In the genomic region with DNA sequence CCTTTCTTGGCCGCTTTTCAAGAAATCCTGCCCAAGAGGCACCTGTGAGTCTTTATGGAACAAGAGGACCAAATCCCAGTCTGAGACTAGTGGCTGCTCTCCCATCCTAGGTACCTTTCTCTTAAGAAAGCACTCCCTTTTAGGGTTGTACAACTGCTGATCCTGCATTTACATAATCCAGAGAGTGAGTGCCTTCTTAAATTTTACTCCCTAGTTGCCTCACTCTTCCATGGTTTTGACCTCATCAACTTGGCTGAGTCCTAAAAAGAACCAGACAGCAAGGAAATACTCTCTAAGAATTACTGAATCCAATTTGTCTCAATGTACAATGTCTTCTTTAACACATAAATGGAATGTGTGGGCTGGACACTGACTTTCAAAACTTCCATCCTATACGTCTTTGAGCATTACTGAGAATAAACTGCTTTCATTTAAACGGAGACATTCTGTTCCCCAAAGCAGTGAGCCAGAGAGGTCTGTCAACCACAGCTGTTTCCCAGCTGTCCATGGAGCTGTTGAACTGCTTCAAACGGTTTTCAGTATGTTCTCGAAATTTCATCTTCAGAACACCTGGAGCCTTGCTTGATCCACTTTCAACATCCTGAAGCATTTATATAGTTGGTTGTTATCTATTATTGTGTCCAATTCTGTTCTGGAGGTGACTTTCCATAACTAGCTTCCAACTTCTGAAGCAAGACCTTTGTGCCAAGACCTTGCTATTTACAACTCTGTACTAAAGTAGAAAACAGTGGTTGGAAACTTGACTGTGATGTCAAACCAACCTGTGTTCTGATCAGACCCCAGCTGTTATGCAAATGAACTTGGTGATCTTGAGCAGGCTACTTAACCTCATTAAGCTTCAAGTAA, we compare ENCODE assay signal across 10 cellular contexts.
DNase-seq lines count a peak whose midpoint lies in the region; ATAC-seq and TF ChIP-seq lines count a peak whose summit lies in the region.
"Had no signal": no experiment of that assay in that cellular context is flagged by ENCODE, and none has a peak within 500 bp of the region (broad histone marks: within the 10 kb centered on the region; RNA-seq: fewer than 3 reads in every experiment).

No MANE protein-coding gene starts in this region.

- no peaks in the 10 kb centered on the region for H3K36me3 Mint-ChIP-seq in IgD-negative memory B cell
- no peaks in the 10 kb centered on the region for H3K36me3 Mint-ChIP-seq in stimulated activated effector memory CD8-positive, alpha-beta T cell treated with anti-CD3 and anti-CD28 coated beads, Interleukin-12 subunit alpha, Interleukin-12 subunit beta, amount 100 ng/mL, for 72 hours
- no peaks in the 10 kb centered on the region for H3K36me3 Mint-ChIP-seq in progenitor cell of endocrine pancreas (ENCODE audit: insufficient read depth)

- peak overlapping the region; percentile 0 to 87 (median 7) for H3K4me3 Mint-ChIP-seq in IgD-negative memory B cell
- H3K4me3 Mint-ChIP-seq in stimulated activated effector memory CD8-positive, alpha-beta T cell treated with anti-CD3 and anti-CD28 coated beads, Interleukin-12 subunit alpha, Interleukin-12 subunit beta, amount 100 ng/mL, for 72 hours, result no peak overlapping the region
- H3K4me3 Mint-ChIP-seq in progenitor cell of endocrine pancreas (ENCODE audit: low read depth), result no peak overlapping the region

- H3K27ac Mint-ChIP-seq in IgD-negative memory B cell (peak overlapping the region in 2 of 3 donors; percentile 33 to 78), progenitor cell of endocrine pancreas (no peak overlapping the region)
- no peak overlapping the region for H3K27ac Mint-ChIP-seq in stimulated activated effector memory CD8-positive, alpha-beta T cell treated with anti-CD3 and anti-CD28 coated beads, Interleukin-12 subunit alpha, Interleukin-12 subunit beta, amount 100 ng/mL, for 72 hours

- H3K27me3 Mint-ChIP-seq in IgD-negative memory B cell (no peaks in the 10 kb centered on the region), progenitor cell of endocrine pancreas (peaks cover 3% of the 10 kb centered on the region)

- DNase-seq in DMS 273 (lab: John Stamatoyannopoulos, UW; ENCODE audit: unreplicated experiment) (peak; percentile 33), DMS 273 treated with DMSO at 0.1 percent for 48 hours (lab: John Stamatoyannopoulos, UW) (no peak), HuH-7 (ENCODE audit: low spot score) (no peak), NCI-H2029 (lab: John Stamatoyannopoulos, UW) (no peak), progenitor cell of endocrine pancreas (ENCODE audit: low spot score, unreplicated experiment) (no peak)
- DNase-seq in stimulated activated effector memory CD8-positive, alpha-beta T cell treated with anti-CD3 and anti-CD28 coated beads, Interleukin-12 subunit alpha, Interleukin-12 subunit beta, amount 100 ng/mL, for 72 hours (ENCODE audit: low spot score in 2 of 2), result no peak
- DNase-seq: hypothalamus, T-helper 2 cell had no signal

- H3K9me3 Mint-ChIP-seq in IgD-negative memory B cell, result peaks cover 0 to 6% (median 0%) of the 10 kb centered on the region in 3 donors
- H3K9me3 Mint-ChIP-seq in stimulated activated effector memory CD8-positive, alpha-beta T cell treated with anti-CD3 and anti-CD28 coated beads, Interleukin-12 subunit alpha, Interleukin-12 subunit beta, amount 100 ng/mL, for 72 hours, result no peaks in the 10 kb centered on the region
- no peaks in the 10 kb centered on the region for H3K9me3 Mint-ChIP-seq in progenitor cell of endocrine pancreas (ENCODE audit: low read depth)

- no peak for TF ChIP-seq CTCF in progenitor cell of endocrine pancreas (IDR thresholded peaks at IDR 0.05; ENCODE audit: unreplicated experiment)

- peak; percentile 94 for ATAC-seq in HG02642 (IDR thresholded peaks at IDR 0.05; ENCODE audit: poor library complexity, unreplicated experiment)
- ATAC-seq in stimulated activated effector memory CD8-positive, alpha-beta T cell treated with anti-CD3 and anti-CD28 coated beads, Interleukin-12 subunit alpha, Interleukin-12 subunit beta, amount 100 ng/mL, for 72 hours, result peak; percentile 44

- H3K4me1 Mint-ChIP-seq in IgD-negative memory B cell (peaks cover 25 to 44% (median 35%) of the 10 kb centered on the region in 3 donors), progenitor cell of endocrine pancreas (ENCODE audit: low read depth) (no peaks in the 10 kb centered on the region)
- peaks cover 2% of the 10 kb centered on the region for H3K4me1 Mint-ChIP-seq in stimulated activated effector memory CD8-positive, alpha-beta T cell treated with anti-CD3 and anti-CD28 coated beads, Interleukin-12 subunit alpha, Interleukin-12 subunit beta, amount 100 ng/mL, for 72 hours

Comparison
In these comparisons a context has a peak if more than half of its experiments do, and no peak if none do; other contexts are left out.
1. H3K27ac Mint-ChIP-seq: peak in IgD-negative memory B cell (2 of 3); none in stimulated activated effector memory CD8-positive, alpha-beta T cell treated with anti-CD3 and anti-CD28 coated beads, Interleukin-12 subunit alpha, Interleukin-12 subunit beta, amount 100 ng/mL, for 72 hours (single experiment) and progenitor cell of endocrine pancreas (single experiment).
2. H3K4me3 Mint-ChIP-seq: peak in IgD-negative memory B cell (4 of 4); none in stimulated activated effector memory CD8-positive, alpha-beta T cell treated with anti-CD3 and anti-CD28 coated beads, Interleukin-12 subunit alpha, Interleukin-12 subunit beta, amount 100 ng/mL, for 72 hours (single experiment) and progenitor cell of endocrine pancreas (single experiment).